ENCODE assay signal across 1 cellular context in genomic region chr10:122078326-122078725, GRCh38.
TF ChIP-seq lines count a peak whose summit lies in the region.

No MANE protein-coding gene starts in this region.

TF ChIP-seq in IMR-90, 13 proteins besides CTCF, POLR2A, EP300 and RAD21 (continued from another document):
- TF ChIP-seq, protein P1, sequence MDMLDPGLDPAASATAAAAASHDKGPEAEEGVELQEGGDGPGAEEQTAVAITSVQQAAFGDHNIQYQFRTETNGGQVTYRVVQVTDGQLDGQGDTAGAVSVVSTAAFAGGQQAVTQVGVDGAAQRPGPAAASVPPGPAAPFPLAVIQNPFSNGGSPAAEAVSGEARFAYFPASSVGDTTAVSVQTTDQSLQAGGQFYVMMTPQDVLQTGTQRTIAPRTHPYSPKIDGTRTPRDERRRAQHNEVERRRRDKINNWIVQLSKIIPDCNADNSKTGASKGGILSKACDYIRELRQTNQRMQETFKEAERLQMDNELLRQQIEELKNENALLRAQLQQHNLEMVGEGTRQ (IDR thresholded peaks at IDR 0.05; ENCODE audit: low read depth, low read length) = no peak
- TF ChIP-seq NFE2L2 (IDR thresholded peaks at IDR 0.05; ENCODE audit: low read depth, low read length) (no peak), FOS (IDR thresholded peaks at IDR 0.05; ENCODE audit: low read depth, low read length) (no peak), CHD1 (IDR thresholded peaks at IDR 0.05; ENCODE audit: low read depth, low read length) (no peak)
- TF ChIP-seq, protein P2, sequence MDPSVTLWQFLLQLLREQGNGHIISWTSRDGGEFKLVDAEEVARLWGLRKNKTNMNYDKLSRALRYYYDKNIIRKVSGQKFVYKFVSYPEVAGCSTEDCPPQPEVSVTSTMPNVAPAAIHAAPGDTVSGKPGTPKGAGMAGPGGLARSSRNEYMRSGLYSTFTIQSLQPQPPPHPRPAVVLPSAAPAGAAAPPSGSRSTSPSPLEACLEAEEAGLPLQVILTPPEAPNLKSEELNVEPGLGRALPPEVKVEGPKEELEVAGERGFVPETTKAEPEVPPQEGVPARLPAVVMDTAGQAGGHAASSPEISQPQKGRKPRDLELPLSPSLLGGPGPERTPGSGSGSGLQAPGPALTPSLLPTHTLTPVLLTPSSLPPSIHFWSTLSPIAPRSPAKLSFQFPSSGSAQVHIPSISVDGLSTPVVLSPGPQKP (IDR thresholded peaks at IDR 0.05; ENCODE audit: borderline replicate concordance, low read depth, low read length) = no peak
